In the genomic region with DNA sequence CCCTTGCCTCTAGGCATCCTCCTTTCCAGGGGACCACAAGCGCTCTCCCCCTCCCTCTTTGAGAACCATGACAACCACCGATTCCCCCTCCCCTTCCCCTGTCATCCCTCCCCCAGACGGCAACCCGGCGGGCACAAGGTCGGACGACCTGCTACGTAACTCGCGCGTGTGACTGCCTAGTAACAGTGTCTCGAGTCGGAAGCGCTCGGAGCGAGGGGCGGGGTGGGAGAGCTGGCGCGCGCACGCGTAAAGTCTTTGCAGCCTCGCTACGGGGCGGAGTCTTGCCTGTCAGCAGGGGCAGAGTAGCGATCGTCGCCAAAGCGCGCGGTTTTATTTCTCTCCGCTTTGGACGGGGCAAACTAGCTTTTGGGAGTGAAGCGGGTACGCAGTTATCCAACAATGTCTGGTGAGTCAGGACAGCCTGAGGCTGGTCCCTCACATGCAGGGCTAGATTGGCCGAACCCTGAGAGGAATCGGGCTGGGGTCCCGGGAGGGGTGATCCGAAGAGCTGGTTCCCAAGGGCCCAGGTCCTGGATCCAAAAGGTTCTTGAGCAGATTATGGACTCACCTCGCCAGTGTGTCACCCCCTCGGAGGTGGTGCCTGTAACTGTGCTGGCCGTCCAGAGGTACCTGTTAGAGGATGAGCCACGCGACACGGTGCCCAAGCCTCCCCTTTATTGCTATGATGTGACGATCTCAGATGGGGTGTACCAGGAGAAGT, we compare ENCODE assay signal across 8 cellular contexts. TPM values are rescaled to one million over a fixed set of nuclear protein-coding genes. Genes with fewer than 3 reads are reported as not detected.
DNase-seq lines count a peak whose midpoint lies in the region; ATAC-seq and TF ChIP-seq lines count a peak whose summit lies in the region.

A gene with protein sequence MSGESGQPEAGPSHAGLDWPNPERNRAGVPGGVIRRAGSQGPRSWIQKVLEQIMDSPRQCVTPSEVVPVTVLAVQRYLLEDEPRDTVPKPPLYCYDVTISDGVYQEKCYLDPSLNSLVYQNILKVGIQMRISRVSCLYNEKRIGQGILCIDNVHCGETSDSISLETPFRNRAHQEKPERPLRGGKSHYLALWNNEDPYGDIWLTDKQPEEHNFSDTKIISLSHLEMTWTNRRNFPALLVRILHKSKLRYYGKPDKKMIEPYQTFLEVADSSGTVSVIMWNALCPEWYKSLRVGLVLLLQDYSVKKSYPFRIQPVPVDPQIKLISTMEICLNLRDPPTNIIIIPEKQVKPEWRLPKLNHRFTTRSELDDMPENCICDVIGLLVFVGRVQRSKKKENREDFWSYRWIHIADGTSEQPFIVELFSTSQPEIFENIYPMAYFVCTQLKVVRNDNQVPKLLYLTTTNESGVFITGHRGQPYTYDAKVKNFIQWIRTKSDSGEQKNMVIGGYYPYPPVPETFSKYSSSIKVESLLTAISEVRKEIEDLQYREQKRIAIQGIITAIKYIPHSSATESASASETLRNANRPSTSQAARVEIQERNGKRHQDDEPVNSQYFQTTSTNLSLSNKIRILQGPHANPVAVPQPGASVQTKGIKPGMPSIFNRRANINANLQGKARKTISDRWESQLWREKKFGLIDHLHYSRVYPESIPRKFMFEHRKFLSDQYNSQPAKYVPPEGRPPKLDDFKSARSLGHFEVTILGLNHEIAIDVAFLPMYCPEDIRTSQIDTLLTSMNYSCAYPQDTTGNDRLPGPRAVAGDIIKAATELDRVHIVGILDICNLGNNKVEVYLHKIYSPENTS (plus strand): TSS at position 297 of the 721 bp plus-strand sequence. CDS start 103 bp downstream, at position 400.

- in situ Hi-C loops in ACHN (cut with HindIII; ENCODE audit: low pct_ligation_motif_present, low pct_unique_long_range_greater_than_20kb, low sequenced_read_pairs), result no loop called here

- H3K36me3 Mint-ChIP-seq in activated CD8-positive, alpha-beta memory T cell treated with anti-CD3 and anti-CD28 coated beads, Interleukin-2, amount 10 ng/mL, durations not matched to agents 7 days and 5 days, result no peaks in the 10 kb centered on the region
- H3K36me3 Mint-ChIP-seq in endothelial cell (ENCODE audit: low read depth, unreplicated experiment), result no peaks in the 10 kb centered on the region
- no peaks in the 10 kb centered on the region for H3K36me3 Mint-ChIP-seq in mesothelial cell of epicardium

- TF ChIP-seq CTCF in endothelial cell (IDR thresholded peaks at IDR 0.05; ENCODE audit: unreplicated experiment), result no peak
- no peak for TF ChIP-seq CTCF in mesothelial cell of epicardium (IDR thresholded peaks at IDR 0.05; ENCODE audit: unreplicated experiment)

- H3K9me3 Mint-ChIP-seq in activated CD8-positive, alpha-beta memory T cell treated with anti-CD3 and anti-CD28 coated beads, Interleukin-2, amount 10 ng/mL, durations not matched to agents 7 days and 5 days (ENCODE audit: low read depth), result no peaks in the 10 kb centered on the region
- no peaks in the 10 kb centered on the region for H3K9me3 Mint-ChIP-seq in endothelial cell (ENCODE audit: unreplicated experiment)
- H3K9me3 Mint-ChIP-seq in mesothelial cell of epicardium, result no peaks in the 10 kb centered on the region

- H3K4me3 Mint-ChIP-seq in activated CD8-positive, alpha-beta memory T cell treated with anti-CD3 and anti-CD28 coated beads, Interleukin-2, amount 10 ng/mL, durations not matched to agents 7 days and 5 days, result peak within 1 kb of the TSS; percentile 85
- H3K4me3 Mint-ChIP-seq in endothelial cell (ENCODE audit: unreplicated experiment) (peak within 1 kb of the TSS; percentile 90), mesothelial cell of epicardium (peak within 1 kb of the TSS; percentile 80)

- CTCF ChIA-PET in activated CD8-positive, alpha-beta memory T cell treated with anti-CD3 and anti-CD28 coated beads, Interleukin-2, amount 10 ng/mL, durations not matched to agents 7 days and 5 days (lab: Charles Lee), result interaction anchor here (1.1 to 2.0 kb wide), 2 partner anchors 127 to 131 kb away, joined by 3 to 6 read pairs; no protein-coding TSS in a partner anchor

- peak within 1 kb of the TSS; percentile 92 for H3K27ac Mint-ChIP-seq in activated CD8-positive, alpha-beta memory T cell treated with anti-CD3 and anti-CD28 coated beads, Interleukin-2, amount 10 ng/mL, durations not matched to agents 7 days and 5 days
- H3K27ac Mint-ChIP-seq in endothelial cell (ENCODE audit: unreplicated experiment) (no peak within 1 kb of the TSS), mesothelial cell of epicardium (no peak within 1 kb of the TSS)

- peak; percentile 81 for DNase-seq in ACHN
- DNase-seq in NCI-H526 (lab: John Stamatoyannopoulos, UW), result peak; percentile 81 to 93
- DNase-seq in activated CD8-positive, alpha-beta memory T cell treated with anti-CD3 and anti-CD28 coated beads, Interleukin-2, amount 10 ng/mL, durations not matched to agents 7 days and 5 days, result peak; percentile 91
- DNase-seq in endothelial cell (ENCODE audit: low spot score), result peak; percentile 74
- peak; percentile 57 to 77 for DNase-seq in mesothelial cell of epicardium (ENCODE audit: low spot score in 2 of 2, unreplicated experiment in 2 of 2)
- peak; percentile 56 for DNase-seq in stimulated activated CD8-positive, alpha-beta memory T cell treated with anti-CD3 and anti-CD28 coated beads, Interleukin-15, amount 100 ng/mL, for 24 hours (ENCODE audit: low read depth)

- peak; percentile 92 for ATAC-seq in GM18870 (IDR thresholded peaks at IDR 0.05; ENCODE audit: unreplicated experiment)
- ATAC-seq in HG03095 (IDR thresholded peaks at IDR 0.05; ENCODE audit: unreplicated experiment), result peak; percentile 96
- peak; percentile 98 for ATAC-seq in activated CD8-positive, alpha-beta memory T cell treated with anti-CD3 and anti-CD28 coated beads, Interleukin-2, amount 10 ng/mL, durations not matched to agents 7 days and 5 days

- no peaks in the 10 kb centered on the region for H3K27me3 Mint-ChIP-seq in activated CD8-positive, alpha-beta memory T cell treated with anti-CD3 and anti-CD28 coated beads, Interleukin-2, amount 10 ng/mL, durations not matched to agents 7 days and 5 days
- H3K27me3 Mint-ChIP-seq in endothelial cell (ENCODE audit: unreplicated experiment) (peaks cover 1% of the 10 kb centered on the region), mesothelial cell of epicardium (ENCODE audit: low read depth) (peaks cover 43% of the 10 kb centered on the region)

- peaks cover 15% of the 10 kb centered on the region for H3K4me1 Mint-ChIP-seq in activated CD8-positive, alpha-beta memory T cell treated with anti-CD3 and anti-CD28 coated beads, Interleukin-2, amount 10 ng/mL, durations not matched to agents 7 days and 5 days
- H3K4me1 Mint-ChIP-seq in endothelial cell (ENCODE audit: unreplicated experiment) (peaks cover 6% of the 10 kb centered on the region), mesothelial cell of epicardium (peaks cover 9% of the 10 kb centered on the region)

RNA-seq across cellular contexts. Expression of the gene that starts here (rescaled TPM):
- total RNA-seq in activated CD8-positive, alpha-beta memory T cell treated with anti-CD3 and anti-CD28 coated beads, Interleukin-2, amount 10 ng/mL, durations not matched to agents 7 days and 5 days, result 10 to 100 TPM in 1 of 2 experiments, 1 to 10 TPM in 1; 5.2 to 10.2 TPM
- total RNA-seq in endothelial cell (ENCODE audit: unreplicated experiment) (3.1 TPM), mesothelial cell of epicardium (1.7 to 2.9 TPM (median 1.8 TPM) in 3 replicates)

Comparison
In these comparisons a context has a peak if more than half of its experiments do, and no peak if none do; other contexts are left out.
1. Peak in every context shown above with its lines: DNase-seq and ATAC-seq.